Comparison of ENCODE assay signal across 16 cellular contexts in the genomic region with DNA sequence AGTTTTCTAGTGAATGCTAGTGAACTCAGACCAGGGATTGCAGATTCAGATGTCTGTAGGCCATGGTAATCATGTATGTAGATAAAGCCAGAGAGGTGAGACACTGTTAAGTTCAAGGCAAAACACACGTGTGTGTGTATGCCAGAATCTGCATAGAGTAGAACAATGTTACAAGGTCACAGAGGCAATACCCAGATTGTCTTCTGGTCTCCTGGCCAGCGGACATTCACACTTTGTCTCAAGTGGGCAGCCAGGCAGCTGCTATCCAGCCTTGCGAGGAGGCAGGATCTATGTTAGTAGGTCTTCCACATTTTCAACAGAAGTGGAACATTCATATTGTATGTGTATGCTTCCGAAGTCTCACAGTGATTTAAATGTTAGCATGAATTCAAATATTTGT.
A peak's percentile ranks its signal among the peaks of the same experiment; 100 is the strongest.
DNase-seq lines count a peak whose midpoint lies in the region; ATAC-seq and TF ChIP-seq lines count a peak whose summit lies in the region.
"Had no signal": no experiment of that assay in that cellular context is flagged by ENCODE, and none has a peak within 500 bp of the region (broad histone marks: within the 10 kb centered on the region; RNA-seq: fewer than 3 reads in every experiment).

No MANE protein-coding gene starts in this region.

- H3K79me2 ChIP-seq in Loucy (ENCODE audit: insufficient read depth, low read length) = 0 out of 2 replicates have a peak, but pooled peaks cover 8% of the 10 kb centered on the region

- intact Hi-C loops in Right ventricle myocardium inferior (cut with DNase I) = loop anchor here (5.0 kb wide), 3 partner anchors 334 to 989 kb away; no protein-coding TSS in a partner anchor
- intact Hi-C loops in right cardiac atrium (cut with DNase I) = no loop called here

- no peak overlapping the region for H2AFZ ChIP-seq in Loucy (ENCODE audit: low read length)

- no peak overlapping the region for H3K27ac ChIP-seq in right cardiac atrium (ENCODE audit: low read length)
- peak overlapping the region; percentile 64 for H3K27ac ChIP-seq in 22Rv1
- H3K27ac ChIP-seq: HL-60 had no signal

- peaks cover 24 to 32% (median 31%) of the 10 kb centered on the region in 3 donors for H3K4me1 Mint-ChIP-seq in naive B cell
- peaks cover 3% of the 10 kb centered on the region for H3K4me1 Mint-ChIP-seq in endothelial cell (ENCODE audit: unreplicated experiment)

- peak overlapping the region; percentile 44 for H3K9ac ChIP-seq in Loucy (ENCODE audit: low read depth, low read length, poor library complexity, severe bottlenecking)

- WGBS in right cardiac atrium = 74% methylated on average over 4 of the region's 4 CpGs

- no peaks in the 10 kb centered on the region for H3F3A ChIP-seq in Loucy (ENCODE audit: low read depth)

- H3K9me3 ChIP-seq in right cardiac atrium (ENCODE audit: control insufficient read depth, low read length) = no peaks in the 10 kb centered on the region
- H3K9me3 ChIP-seq in Loucy (ENCODE audit: insufficient read depth, low read depth, low read length) = no peaks in the 10 kb centered on the region

- H3K36me3 Mint-ChIP-seq in naive B cell = no peaks in the 10 kb centered on the region
- H3K36me3 Mint-ChIP-seq in endothelial cell (ENCODE audit: low read depth, unreplicated experiment) = no peaks in the 10 kb centered on the region

- peaks cover 2% of the 10 kb centered on the region for H3K4me1 ChIP-seq in right cardiac atrium (ENCODE audit: control insufficient read depth, insufficient read depth, low read length)
- peaks cover 79% of the 10 kb centered on the region for H3K4me1 ChIP-seq in Loucy (ENCODE audit: insufficient read depth, low read length, poor library complexity, severe bottlenecking)

- H3K4me2 ChIP-seq in Loucy (ENCODE audit: low read depth, low read length, poor library complexity, severe bottlenecking) = no peak overlapping the region

- no peaks in the 10 kb centered on the region for H3K9me2 ChIP-seq in Loucy (replicated peaks; ENCODE audit: low read depth, low read length)

- H3K27me3 ChIP-seq in right cardiac atrium (ENCODE audit: control insufficient read depth, insufficient read depth) (no peaks in the 10 kb centered on the region), Loucy (ENCODE audit: insufficient read depth, low read length, poor library complexity, severe bottlenecking) (no peaks in the 10 kb centered on the region)

- no peak for TF ChIP-seq CTCF in 22Rv1 (IDR thresholded peaks at IDR 0.05)
- TF ChIP-seq CTCF in Loucy (conservative IDR thresholded peaks at IDR 0.05; ENCODE audit: low read length) = no peak
- TF ChIP-seq CTCF in endothelial cell (IDR thresholded peaks at IDR 0.05; ENCODE audit: unreplicated experiment) = no peak

- no peaks in the 10 kb centered on the region for H3K36me3 ChIP-seq in Loucy (ENCODE audit: insufficient read depth, low read length)

- H3K4me3 ChIP-seq in right cardiac atrium (ENCODE audit: low read length) = no peak overlapping the region
- H3K4me3 ChIP-seq in Loucy (ENCODE audit: low read length, poor library complexity, severe bottlenecking) = no peak overlapping the region
- H3K4me3 ChIP-seq: K562 had no signal

- H3K9me3 Mint-ChIP-seq in naive B cell (no peaks in the 10 kb centered on the region), endothelial cell (ENCODE audit: unreplicated experiment) (no peaks in the 10 kb centered on the region)
- H3K9me3 Mint-ChIP-seq: CD4-positive, alpha-beta T cell; HFFc6 had no signal

- H3K4me3 Mint-ChIP-seq in naive B cell (no peak overlapping the region), endothelial cell (ENCODE audit: unreplicated experiment) (no peak overlapping the region)
- H3K4me3 Mint-ChIP-seq: B cell; CD4-positive, alpha-beta T cell; HFFc6 had no signal

- H3K27me3 Mint-ChIP-seq in naive B cell = no peaks in the 10 kb centered on the region
- no peaks in the 10 kb centered on the region for H3K27me3 Mint-ChIP-seq in endothelial cell (ENCODE audit: unreplicated experiment)
- H3K27me3 Mint-ChIP-seq: B cell; CD4-positive, alpha-beta T cell had no signal

- DNase-seq in Right ventricle myocardium inferior (ENCODE audit: missing footprints) (no peak), right cardiac atrium (no peak), naive B cell (no peak), endothelial cell (ENCODE audit: low spot score) (no peak)
- DNase-seq in stimulated activated CD4-positive, alpha-beta T cell treated with anti-CD3 and anti-CD28 coated beads, Interleukin-12 subunit alpha, Interleukin-12 subunit beta, amount 100 ng/mL, for 4 hours = no peak
- DNase-seq: ACHN; C1 segment of cervical spinal cord; CD4-positive, alpha-beta T cell; DMS153; HCEC 1CT; HFFc6 had no signal

- ATAC-seq in Right ventricle myocardium inferior (peak; percentile 41), right cardiac atrium (no peak), naive B cell (ENCODE audit: low read depth in 2 of 2) (no peak)
- ATAC-seq: K562 had no signal

- H4K20me1 ChIP-seq in Loucy (ENCODE audit: insufficient read depth, low read length, poor library complexity, severe bottlenecking) = no peaks in the 10 kb centered on the region

- H3K27ac Mint-ChIP-seq in naive B cell = peak overlapping the region in 5 of 6 donors; percentile 2 to 87 (median 31)
- no peak overlapping the region for H3K27ac Mint-ChIP-seq in endothelial cell (ENCODE audit: unreplicated experiment)
- H3K27ac Mint-ChIP-seq: CD4-positive, alpha-beta T cell; HFFc6 had no signal
